In the genomic region with DNA sequence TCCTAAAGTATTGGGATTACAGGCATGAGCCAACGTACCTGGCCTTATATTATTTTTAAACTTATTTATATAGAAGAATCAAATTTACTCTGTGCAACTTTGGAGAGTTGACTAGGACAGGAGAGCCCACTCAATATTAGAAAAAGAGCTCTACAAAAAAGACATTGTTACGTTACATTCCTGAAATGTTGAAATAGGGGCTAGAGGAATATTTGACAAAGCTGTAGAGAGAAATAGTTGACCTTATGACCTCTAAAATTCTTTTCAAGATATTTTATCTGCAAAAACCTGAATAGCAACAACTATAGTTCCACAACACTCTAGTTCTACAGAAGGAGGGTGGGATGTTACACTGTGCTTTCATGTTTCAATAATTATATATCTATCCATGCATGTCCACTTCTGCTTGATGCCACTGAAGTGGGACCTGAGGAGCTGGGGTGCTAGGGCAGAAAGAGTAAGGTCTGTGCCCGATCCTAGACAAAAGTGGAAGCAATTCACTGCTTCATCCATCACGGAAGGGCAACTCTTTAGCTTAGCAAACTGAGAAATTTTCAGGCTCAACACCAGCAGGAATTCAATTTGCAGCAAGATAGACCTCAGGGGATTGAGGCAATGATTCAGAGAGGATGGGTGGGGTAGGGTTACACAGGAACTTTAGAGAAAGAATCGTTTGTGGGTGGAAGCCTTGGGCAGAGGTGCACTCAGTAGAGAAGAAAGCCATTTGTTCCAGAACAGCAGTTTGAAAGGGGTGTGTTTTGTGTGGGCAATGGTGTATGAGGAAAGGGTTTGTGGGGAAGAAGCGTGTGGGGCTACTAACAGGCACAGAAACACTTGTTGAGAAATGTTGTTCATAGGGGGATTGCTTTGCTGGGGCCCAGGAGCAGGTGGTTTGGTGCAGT, we compare ENCODE assay signal across 1 cellular context.
TF ChIP-seq lines count a peak whose summit lies in the region.

No MANE protein-coding gene starts in this region.

TF ChIP-seq in HepG2, 621 proteins besides CTCF, POLR2A, EP300 and RAD21 (continues in another document):
- TF ChIP-seq GABPA (IDR thresholded peaks at IDR 0.05; ENCODE audit: low read depth, low read length) (no peak), GABPA (CRISPR knock-in tag; IDR thresholded peaks at IDR 0.05; ENCODE audit: low read depth) (no peak), DPF2 (CRISPR knock-in tag; IDR thresholded peaks at IDR 0.05; ENCODE audit: borderline replicate concordance, low read depth) (no peak), ZMYM3 (CRISPR knock-in tag; IDR thresholded peaks at IDR 0.05) (no peak), NR2F1 (CRISPR knock-in tag; IDR thresholded peaks at IDR 0.05) (peak in 1 of 2 experiments; percentile 31; a peak in 1 of 4 replicates), ZNF335 (CRISPR knock-in tag; IDR thresholded peaks at IDR 0.05) (no peak), STAG1 (CRISPR knock-in tag; IDR thresholded peaks at IDR 0.05) (no peak), CREM (IDR thresholded peaks at IDR 0.05) (peak; percentile 29; the same call in 1 of the 2 replicates), CREM (CRISPR knock-in tag; IDR thresholded peaks at IDR 0.05) (no peak), ZNF543 (CRISPR knock-in tag; IDR thresholded peaks at IDR 0.05) (no peak), ZNF660 (CRISPR knock-in tag; IDR thresholded peaks at IDR 0.05; ENCODE audit: borderline replicate concordance, low read depth) (no peak), BRF2 (CRISPR knock-in tag; IDR thresholded peaks at IDR 0.05) (no peak), ZBTB46 (CRISPR knock-in tag; IDR thresholded peaks at IDR 0.05; ENCODE audit: borderline replicate concordance) (no peak), ZNF549 (CRISPR knock-in tag; IDR thresholded peaks at IDR 0.05) (no peak), ZNF20 (CRISPR knock-in tag; IDR thresholded peaks at IDR 0.05) (0 out of 2 replicates have a peak, but pooled peaks have one; percentile 34), ZNF577 (CRISPR knock-in tag; IDR thresholded peaks at IDR 0.05; ENCODE audit: borderline replicate concordance, low read depth) (no peak), TEAD3 (CRISPR knock-in tag; optimal IDR thresholded peaks at IDR 0.05; ENCODE audit: borderline replicate concordance) (peak; percentile 39), CC2D1A (CRISPR knock-in tag; IDR thresholded peaks at IDR 0.05) (no peak), HMGA1 (CRISPR knock-in tag; conservative IDR thresholded peaks at IDR 0.05) (no peak), ZSCAN20 (CRISPR knock-in tag; IDR thresholded peaks at IDR 0.05; ENCODE audit: borderline replicate concordance) (no peak), SOX5 (CRISPR knock-in tag; IDR thresholded peaks at IDR 0.05; ENCODE audit: borderline replicate concordance) (0 out of 2 replicates have a peak, but pooled peaks have one; percentile 19), MYC (CRISPR knock-in tag; IDR thresholded peaks at IDR 0.05; ENCODE audit: borderline replicate concordance) (no peak), MED13 (CRISPR knock-in tag; IDR thresholded peaks at IDR 0.05) (no peak), ZBTB49 (CRISPR knock-in tag; IDR thresholded peaks at IDR 0.05; ENCODE audit: borderline replicate concordance) (no peak), NR2F6 (IDR thresholded peaks at IDR 0.05) (peak; percentile 88), NR2F6 (CRISPR knock-in tag; IDR thresholded peaks at IDR 0.05) (peak; percentile 76), RARA (CRISPR knock-in tag; IDR thresholded peaks at IDR 0.05) (peak; percentile 28; the same call in 1 of the 2 replicates), BCL6 (CRISPR knock-in tag; IDR thresholded peaks at IDR 0.05) (peak; percentile 73), SOX6 (IDR thresholded peaks at IDR 0.05) (no peak), SOX6 (CRISPR knock-in tag; IDR thresholded peaks at IDR 0.05) (peak; percentile 15; the same call in 1 of the 2 replicates), ZNF788 (CRISPR knock-in tag; IDR thresholded peaks at IDR 0.05; ENCODE audit: borderline replicate concordance) (no peak), ZC3H13 (CRISPR knock-in tag; IDR thresholded peaks at IDR 0.05) (no peak), SOX13 (IDR thresholded peaks at IDR 0.05) (no peak), SOX13 (CRISPR knock-in tag; conservative IDR thresholded peaks at IDR 0.05 in 1 of 2, IDR thresholded peaks at IDR 0.05 in 1 of 2) (peak in 1 of 2 experiments; percentile 46; a peak in 1 of 4 replicates), ZNF781 (CRISPR knock-in tag; IDR thresholded peaks at IDR 0.05; ENCODE audit: borderline replicate concordance, not compliant biosample characterization) (no peak)
- TF ChIP-seq, protein P1, sequence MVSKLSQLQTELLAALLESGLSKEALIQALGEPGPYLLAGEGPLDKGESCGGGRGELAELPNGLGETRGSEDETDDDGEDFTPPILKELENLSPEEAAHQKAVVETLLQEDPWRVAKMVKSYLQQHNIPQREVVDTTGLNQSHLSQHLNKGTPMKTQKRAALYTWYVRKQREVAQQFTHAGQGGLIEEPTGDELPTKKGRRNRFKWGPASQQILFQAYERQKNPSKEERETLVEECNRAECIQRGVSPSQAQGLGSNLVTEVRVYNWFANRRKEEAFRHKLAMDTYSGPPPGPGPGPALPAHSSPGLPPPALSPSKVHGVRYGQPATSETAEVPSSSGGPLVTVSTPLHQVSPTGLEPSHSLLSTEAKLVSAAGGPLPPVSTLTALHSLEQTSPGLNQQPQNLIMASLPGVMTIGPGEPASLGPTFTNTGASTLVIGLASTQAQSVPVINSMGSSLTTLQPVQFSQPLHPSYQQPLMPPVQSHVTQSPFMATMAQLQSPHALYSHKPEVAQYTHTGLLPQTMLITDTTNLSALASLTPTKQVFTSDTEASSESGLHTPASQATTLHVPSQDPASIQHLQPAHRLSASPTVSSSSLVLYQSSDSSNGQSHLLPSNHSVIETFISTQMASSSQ (IDR thresholded peaks at IDR 0.05; ENCODE audit: low read depth) = no peak
- TF ChIP-seq, protein P1 (CRISPR knock-in tag; IDR thresholded peaks at IDR 0.05; ENCODE audit: borderline replicate concordance) = no peak
- TF ChIP-seq, protein P2, sequence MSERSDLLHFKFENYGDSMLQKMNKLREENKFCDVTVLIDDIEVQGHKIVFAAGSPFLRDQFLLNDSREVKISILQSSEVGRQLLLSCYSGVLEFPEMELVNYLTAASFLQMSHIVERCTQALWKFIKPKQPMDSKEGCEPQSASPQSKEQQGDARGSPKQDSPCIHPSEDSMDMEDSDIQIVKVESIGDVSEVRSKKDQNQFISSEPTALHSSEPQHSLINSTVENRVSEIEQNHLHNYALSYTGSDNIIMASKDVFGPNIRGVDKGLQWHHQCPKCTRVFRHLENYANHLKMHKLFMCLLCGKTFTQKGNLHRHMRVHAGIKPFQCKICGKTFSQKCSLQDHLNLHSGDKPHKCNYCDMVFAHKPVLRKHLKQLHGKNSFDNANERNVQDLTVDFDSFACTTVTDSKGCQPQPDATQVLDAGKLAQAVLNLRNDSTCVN (CRISPR knock-in tag; IDR thresholded peaks at IDR 0.05; ENCODE audit: borderline replicate concordance) = no peak
- TF ChIP-seq, protein P3, sequence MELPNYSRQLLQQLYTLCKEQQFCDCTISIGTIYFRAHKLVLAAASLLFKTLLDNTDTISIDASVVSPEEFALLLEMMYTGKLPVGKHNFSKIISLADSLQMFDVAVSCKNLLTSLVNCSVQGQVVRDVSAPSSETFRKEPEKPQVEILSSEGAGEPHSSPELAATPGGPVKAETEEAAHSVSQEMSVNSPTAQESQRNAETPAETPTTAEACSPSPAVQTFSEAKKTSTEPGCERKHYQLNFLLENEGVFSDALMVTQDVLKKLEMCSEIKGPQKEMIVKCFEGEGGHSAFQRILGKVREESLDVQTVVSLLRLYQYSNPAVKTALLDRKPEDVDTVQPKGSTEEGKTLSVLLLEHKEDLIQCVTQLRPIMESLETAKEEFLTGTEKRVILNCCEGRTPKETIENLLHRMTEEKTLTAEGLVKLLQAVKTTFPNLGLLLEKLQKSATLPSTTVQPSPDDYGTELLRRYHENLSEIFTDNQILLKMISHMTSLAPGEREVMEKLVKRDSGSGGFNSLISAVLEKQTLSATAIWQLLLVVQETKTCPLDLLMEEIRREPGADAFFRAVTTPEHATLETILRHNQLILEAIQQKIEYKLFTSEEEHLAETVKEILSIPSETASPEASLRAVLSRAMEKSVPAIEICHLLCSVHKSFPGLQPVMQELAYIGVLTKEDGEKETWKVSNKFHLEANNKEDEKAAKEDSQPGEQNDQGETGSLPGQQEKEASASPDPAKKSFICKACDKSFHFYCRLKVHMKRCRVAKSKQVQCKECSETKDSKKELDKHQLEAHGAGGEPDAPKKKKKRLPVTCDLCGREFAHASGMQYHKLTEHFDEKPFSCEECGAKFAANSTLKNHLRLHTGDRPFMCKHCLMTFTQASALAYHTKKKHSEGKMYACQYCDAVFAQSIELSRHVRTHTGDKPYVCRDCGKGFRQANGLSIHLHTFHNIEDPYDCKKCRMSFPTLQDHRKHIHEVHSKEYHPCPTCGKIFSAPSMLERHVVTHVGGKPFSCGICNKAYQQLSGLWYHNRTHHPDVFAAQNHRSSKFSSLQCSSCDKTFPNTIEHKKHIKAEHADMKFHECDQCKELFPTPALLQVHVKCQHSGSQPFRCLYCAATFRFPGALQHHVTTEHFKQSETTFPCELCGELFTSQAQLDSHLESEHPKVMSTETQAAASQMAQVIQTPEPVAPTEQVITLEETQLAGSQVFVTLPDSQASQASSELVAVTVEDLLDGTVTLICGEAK (IDR thresholded peaks at IDR 0.05) = no peak
- TF ChIP-seq, protein P3 (CRISPR knock-in tag; IDR thresholded peaks at IDR 0.05) = no peak
